Comparison of ENCODE assay signal across 21 cellular contexts in genomic region chr2:159152119-159152778, GRCh38.
A peak's percentile ranks its signal among the peaks of the same experiment; 100 is the strongest.
DNase-seq lines count a peak whose midpoint lies in the region; ATAC-seq and TF ChIP-seq lines count a peak whose summit lies in the region.
"Had no signal": no experiment of that assay in that cellular context is flagged by ENCODE, and none has a peak within 500 bp of the region (broad histone marks: within the 10 kb centered on the region; RNA-seq: fewer than 3 reads in every experiment).

No MANE protein-coding gene starts in this region.

- DNase-seq in left ventricle myocardium inferior (no peak), cardiac septum (ENCODE audit: low spot score) (no peak), endothelial cell (ENCODE audit: low spot score) (no peak), upper lobe of right lung (no peak), NCI-H524 (lab: John Stamatoyannopoulos, UW) (no peak)
- no peak for DNase-seq in naive thymus-derived CD4-positive, alpha-beta T cell
- DNase-seq: activated B cell treated with CpG ODN at 0.5 μM for 24 hours; activated CD4-positive, alpha-beta memory T cell treated with anti-CD3 and anti-CD28 coated beads for 36 hours; activated gamma-delta T cell; gastrocnemius medialis; HFFc6; kidney glomerular epithelial cell; NCI-H1436; SIG-M5; stimulated activated CD4-positive, alpha-beta T cell treated with anti-CD3 and anti-CD28 coated beads, Interleukin-4, amount 100 ng/mL, for 4 hours; stimulated activated naive CD8-positive, alpha-beta T cell treated with anti-CD3 and anti-CD28 coated beads, Interleukin-15, amount 100 ng/mL, for 72 hours had no signal

- H3K27ac Mint-ChIP-seq in endothelial cell (ENCODE audit: unreplicated experiment) = peak overlapping the region; percentile 4
- peak overlapping the region in 5 of 9 donors; percentile 1 to 80 (median 46) for H3K27ac Mint-ChIP-seq in naive thymus-derived CD4-positive, alpha-beta T cell
- H3K27ac Mint-ChIP-seq: activated B cell treated with CpG ODN at 0.5 μM for 24 hours; activated CD4-positive, alpha-beta memory T cell treated with anti-CD3 and anti-CD28 coated beads for 36 hours; B cell; HFFc6 had no signal

- H3K4me1 Mint-ChIP-seq in endothelial cell (ENCODE audit: unreplicated experiment) = peaks cover 43% of the 10 kb centered on the region
- peaks cover 16 to 52% (median 25%) of the 10 kb centered on the region in 7 donors for H3K4me1 Mint-ChIP-seq in naive thymus-derived CD4-positive, alpha-beta T cell
- H3K4me1 Mint-ChIP-seq: activated B cell treated with CpG ODN at 0.5 μM for 24 hours, B cell had no signal

- peaks cover 26% of the 10 kb centered on the region for H3K36me3 ChIP-seq in left ventricle myocardium inferior
- H3K36me3 ChIP-seq in naive thymus-derived CD4-positive, alpha-beta T cell (ENCODE audit: control insufficient read depth in 2 of 3, insufficient read depth in 3 of 3, low read length in 3 of 3) = no peaks in the 10 kb centered on the region
- peaks cover 5% of the 10 kb centered on the region for H3K36me3 ChIP-seq in upper lobe of right lung
- H3K36me3 ChIP-seq: gastrocnemius medialis had no signal

- TF ChIP-seq CTCF in left ventricle myocardium inferior (IDR thresholded peaks at IDR 0.05; ENCODE audit: borderline replicate concordance) = no peak
- no peak for TF ChIP-seq CTCF in endothelial cell (IDR thresholded peaks at IDR 0.05; ENCODE audit: unreplicated experiment)
- TF ChIP-seq CTCF in upper lobe of right lung (IDR thresholded peaks at IDR 0.05) = no peak

- no peaks in the 10 kb centered on the region for H3K9me3 Mint-ChIP-seq in endothelial cell (ENCODE audit: unreplicated experiment)
- H3K9me3 Mint-ChIP-seq in naive thymus-derived CD4-positive, alpha-beta T cell = no peaks in the 10 kb centered on the region
- H3K9me3 Mint-ChIP-seq: activated B cell treated with CpG ODN at 0.5 μM for 24 hours; activated CD4-positive, alpha-beta memory T cell treated with anti-CD3 and anti-CD28 coated beads for 36 hours; HFFc6; stimulated activated naive CD8-positive, alpha-beta T cell treated with anti-CD3 and anti-CD28 coated beads, Interleukin-15, amount 100 ng/mL, for 72 hours had no signal

- intact Hi-C loops in left ventricle myocardium inferior (cut with micrococcal nuclease) (no loop called here), cardiac septum (cut with DNase I) (no loop called here), upper lobe of right lung (cut with DNase I) (no loop called here)
- intact Hi-C loops in naive thymus-derived CD4-positive, alpha-beta T cell (cut with micrococcal nuclease) = loop anchor here in 1 of 2 donors (10.0 kb wide), 1 partner anchor 773 kb away; no protein-coding TSS in a partner anchor

- peaks cover 99% of the 10 kb centered on the region for H3K4me1 ChIP-seq in left ventricle myocardium inferior
- H3K4me1 ChIP-seq in naive thymus-derived CD4-positive, alpha-beta T cell (ENCODE audit: control insufficient read depth in 2 of 2, insufficient read depth in 2 of 2, low read length in 2 of 2) = peaks cover 0 to 28% of the 10 kb centered on the region in 2 donors
- peaks cover 69% of the 10 kb centered on the region for H3K4me1 ChIP-seq in upper lobe of right lung

- H3K9me3 ChIP-seq in left ventricle myocardium inferior (replicated peaks) = no peaks in the 10 kb centered on the region
- H3K9me3 ChIP-seq in naive thymus-derived CD4-positive, alpha-beta T cell (ENCODE audit: control insufficient read depth in 2 of 3, low read length in 3 of 3) = no peaks in the 10 kb centered on the region
- H3K9me3 ChIP-seq in upper lobe of right lung = no peaks in the 10 kb centered on the region
- H3K9me3 ChIP-seq: gastrocnemius medialis had no signal

- H3K27me3 Mint-ChIP-seq in endothelial cell (ENCODE audit: unreplicated experiment) = peaks cover 4% of the 10 kb centered on the region
- H3K27me3 Mint-ChIP-seq in naive thymus-derived CD4-positive, alpha-beta T cell = peaks cover 0 to 5% (median 0%) of the 10 kb centered on the region in 5 donors

- peak overlapping the region; percentile 89 for H3K27ac ChIP-seq in left ventricle myocardium inferior (replicated peaks)
- no peak overlapping the region for H3K27ac ChIP-seq in naive thymus-derived CD4-positive, alpha-beta T cell (ENCODE audit: low read depth, low read length)
- H3K27ac ChIP-seq in upper lobe of right lung = peak overlapping the region; percentile 34
- H3K27ac ChIP-seq: cardiac muscle cell, gastrocnemius medialis, HL-60 had no signal

- no peak overlapping the region for H3K4me3 ChIP-seq in left ventricle myocardium inferior
- H3K4me3 ChIP-seq in naive thymus-derived CD4-positive, alpha-beta T cell (ENCODE audit: low read length) = no peak overlapping the region
- no peak overlapping the region for H3K4me3 ChIP-seq in upper lobe of right lung
- H3K4me3 ChIP-seq: cardiac muscle cell, gastrocnemius medialis had no signal

- H3K27me3 ChIP-seq in left ventricle myocardium inferior (ENCODE audit: low read depth) (no peaks in the 10 kb centered on the region), upper lobe of right lung (no peaks in the 10 kb centered on the region)
- H3K27me3 ChIP-seq in naive thymus-derived CD4-positive, alpha-beta T cell (ENCODE audit: control insufficient read depth in 2 of 2, insufficient read depth in 2 of 2, low read length in 2 of 2) = no peaks in the 10 kb centered on the region
- H3K27me3 ChIP-seq: cardiac muscle cell, gastrocnemius medialis had no signal

- ATAC-seq in naive thymus-derived CD4-positive, alpha-beta T cell = no peak
- no peak for ATAC-seq in upper lobe of right lung
- no peak for ATAC-seq in GM19452 (IDR thresholded peaks at IDR 0.05; ENCODE audit: unreplicated experiment)
- no peak for ATAC-seq in GM21825 (IDR thresholded peaks at IDR 0.05; ENCODE audit: unreplicated experiment)
- ATAC-seq: gastrocnemius medialis; stimulated activated naive CD8-positive, alpha-beta T cell treated with anti-CD3 and anti-CD28 coated beads, Interleukin-15, amount 100 ng/mL, for 72 hours had no signal

- POLR2A ChIA-PET in naive thymus-derived CD4-positive, alpha-beta T cell (lab: Charles Lee) = interaction anchor here (0.6 kb wide), 1 partner anchor 17 kb away, joined by 3 read pairs; no protein-coding TSS in a partner anchor

- H3K36me3 Mint-ChIP-seq in endothelial cell (ENCODE audit: low read depth, unreplicated experiment) = peaks cover 34% of the 10 kb centered on the region
- no peaks in the 10 kb centered on the region for H3K36me3 Mint-ChIP-seq in naive thymus-derived CD4-positive, alpha-beta T cell
- H3K36me3 Mint-ChIP-seq: activated CD4-positive, alpha-beta memory T cell treated with anti-CD3 and anti-CD28 coated beads for 36 hours had no signal

- H3K4me3 Mint-ChIP-seq in endothelial cell (ENCODE audit: unreplicated experiment) = peak overlapping the region; percentile 14
- H3K4me3 Mint-ChIP-seq in naive thymus-derived CD4-positive, alpha-beta T cell = peak overlapping the region in 2 of 10 donors; percentile 4 to 66
- H3K4me3 Mint-ChIP-seq: activated B cell treated with CpG ODN at 0.5 μM for 24 hours; activated CD4-positive, alpha-beta memory T cell treated with anti-CD3 and anti-CD28 coated beads for 36 hours; B cell; HFFc6; stimulated activated naive CD8-positive, alpha-beta T cell treated with anti-CD3 and anti-CD28 coated beads, Interleukin-15, amount 100 ng/mL, for 72 hours had no signal

- CTCF ChIA-PET in naive thymus-derived CD4-positive, alpha-beta T cell (lab: Charles Lee) = interaction anchor here (0.6 to 1.5 kb wide), 2 partner anchors 12 to 466 kb away, joined by 3 read pairs; no protein-coding TSS in a partner anchor
